Comparison of ENCODE assay signal across 1 cellular context in genomic region chr10:62870866-62871265, GRCh38.
TF ChIP-seq lines count a peak whose summit lies in the region.

No MANE protein-coding gene starts in this region.

TF ChIP-seq in GM12878, 131 proteins besides CTCF, POLR2A, EP300 and RAD21 (continued from another document):
- TF ChIP-seq BCL3 (IDR thresholded peaks at IDR 0.05; ENCODE audit: borderline replicate concordance, insufficient read depth, low read depth, low read length, poor library complexity, severe bottlenecking) (peak; percentile 79), BACH1 (IDR thresholded peaks at IDR 0.05; ENCODE audit: borderline replicate concordance) (no peak), KDM1A (IDR thresholded peaks at IDR 0.05; ENCODE audit: borderline replicate concordance) (no peak), CHD4 (IDR thresholded peaks at IDR 0.05) (no peak), WRNIP1 (IDR thresholded peaks at IDR 0.05; ENCODE audit: borderline replicate concordance, low read depth, low read length) (no peak), RUNX3 (IDR thresholded peaks at IDR 0.05; ENCODE audit: low read length) (peak; percentile 84), PAX5 (IDR thresholded peaks at IDR 0.05; ENCODE audit: borderline replicate concordance, low read depth, low read length) (peak; percentile 75; the same call in 1 of the 2 replicates), TBL1XR1 (IDR thresholded peaks at IDR 0.05; ENCODE audit: low read depth, low read length) (0 out of 2 replicates have a peak, but pooled peaks have one; percentile 56), PKNOX1 (IDR thresholded peaks at IDR 0.05) (peak; percentile 32; the same call in 1 of the 2 replicates), CBX5 (IDR thresholded peaks at IDR 0.05; ENCODE audit: low read depth) (peak; percentile 78; the same call in 1 of the 2 replicates), MYC (IDR thresholded peaks at IDR 0.05; ENCODE audit: insufficient read depth, insufficient read length, insufficient replicate concordance, low read length, severe bottlenecking) (no peak), TCF3 (IDR thresholded peaks at IDR 0.05; ENCODE audit: borderline replicate concordance, insufficient read depth, low read depth, low read length) (peak; percentile 88), RELB (IDR thresholded peaks at IDR 0.05; ENCODE audit: low read depth) (peak; percentile 49; the same call in 1 of the 2 replicates), BHLHE40 (IDR thresholded peaks at IDR 0.05; ENCODE audit: borderline replicate concordance in 1 of 2, low read depth in 2 of 2, low read length in 1 of 2) (peak; percentile 28 to 30; a peak in 2 of 4 replicates), ZBTB40 (IDR thresholded peaks at IDR 0.05; ENCODE audit: borderline replicate concordance) (no peak), TCF12 (IDR thresholded peaks at IDR 0.05; ENCODE audit: low read depth, low read length) (peak; percentile 86), SKIL (IDR thresholded peaks at IDR 0.05; ENCODE audit: low read depth, poor library complexity, severe bottlenecking) (peak; percentile 45), BCL11A (IDR thresholded peaks at IDR 0.05; ENCODE audit: low read depth, low read length) (peak; percentile 90), DPF2 (IDR thresholded peaks at IDR 0.05) (peak; percentile 67; the same call in 1 of the 2 replicates), NKRF (conservative IDR thresholded peaks at IDR 0.05) (no peak), ASH2L (IDR thresholded peaks at IDR 0.05; ENCODE audit: borderline replicate concordance, low read depth) (0 out of 2 replicates have a peak, but pooled peaks have one; percentile 46), SIN3A (IDR thresholded peaks at IDR 0.05; ENCODE audit: low read depth, low read length) (no peak), EZH2 (IDR thresholded peaks at IDR 0.05; ENCODE audit: borderline replicate concordance, control insufficient read depth, low read depth, low read length) (no peak), CREM (IDR thresholded peaks at IDR 0.05; ENCODE audit: low read depth) (peak; percentile 92), NFIC (IDR thresholded peaks at IDR 0.05; ENCODE audit: low read depth, low read length) (peak; percentile 95), GATAD2B (conservative IDR thresholded peaks at IDR 0.05; ENCODE audit: low read depth) (no peak), CHD2 (IDR thresholded peaks at IDR 0.05; ENCODE audit: borderline replicate concordance, low read depth, low read length) (peak; percentile 35; the same call in 1 of the 2 replicates), MEF2A (IDR thresholded peaks at IDR 0.05; ENCODE audit: insufficient read depth, low read depth, low read length) (peak; percentile 83), JUNB (IDR thresholded peaks at IDR 0.05) (peak; percentile 92), CREB1 (IDR thresholded peaks at IDR 0.05; ENCODE audit: low read depth) (peak; percentile 80), MXI1 (IDR thresholded peaks at IDR 0.05; ENCODE audit: low read depth, low read length) (peak; percentile 28; the same call in 1 of the 2 replicates), MTA2 (IDR thresholded peaks at IDR 0.05; ENCODE audit: low read depth) (peak; percentile 79), ZNF384 (IDR thresholded peaks at IDR 0.05; ENCODE audit: borderline replicate concordance, low read depth, low read length) (peak; percentile 58; the same call in 1 of the 2 replicates), BMI1 (IDR thresholded peaks at IDR 0.05; ENCODE audit: borderline replicate concordance) (no peak), IKZF2 (IDR thresholded peaks at IDR 0.05) (peak; percentile 48 to 65; a peak in 2 of 4 replicates), CEBPB (IDR thresholded peaks at IDR 0.05; ENCODE audit: borderline replicate concordance in 1 of 2, low read depth in 2 of 2, low read length in 2 of 2) (no peak), HDGF (IDR thresholded peaks at IDR 0.05) (no peak), POU2F2 (IDR thresholded peaks at IDR 0.05; ENCODE audit: borderline replicate concordance, low read depth, low read length) (peak; percentile 92; the same call in 2 of the 3 replicates), MTA3 (IDR thresholded peaks at IDR 0.05; ENCODE audit: borderline replicate concordance, low read length) (peak; percentile 59; the same call in 1 of the 2 replicates), RELA (IDR thresholded peaks at IDR 0.05; ENCODE audit: borderline replicate concordance, partially characterized antibody) (no peak), MEF2B (IDR thresholded peaks at IDR 0.05; ENCODE audit: partially characterized antibody, poor library complexity, severe bottlenecking) (peak; percentile 25), SP1 (IDR thresholded peaks at IDR 0.05; ENCODE audit: low read depth, low read length) (peak; percentile 74), BRCA1 (IDR thresholded peaks at IDR 0.05; ENCODE audit: low read depth, low read length) (no peak), ZNF622 (IDR thresholded peaks at IDR 0.05) (no peak), ATF7 (IDR thresholded peaks at IDR 0.05; ENCODE audit: low read depth) (peak; percentile 81), RAD51 (IDR thresholded peaks at IDR 0.05) (peak; percentile 81), EED (IDR thresholded peaks at IDR 0.05; ENCODE audit: low read depth) (peak; percentile 65; the same call in 1 of the 2 replicates)
